8 cellular contexts compared by ENCODE assay signal in the genomic region with DNA sequence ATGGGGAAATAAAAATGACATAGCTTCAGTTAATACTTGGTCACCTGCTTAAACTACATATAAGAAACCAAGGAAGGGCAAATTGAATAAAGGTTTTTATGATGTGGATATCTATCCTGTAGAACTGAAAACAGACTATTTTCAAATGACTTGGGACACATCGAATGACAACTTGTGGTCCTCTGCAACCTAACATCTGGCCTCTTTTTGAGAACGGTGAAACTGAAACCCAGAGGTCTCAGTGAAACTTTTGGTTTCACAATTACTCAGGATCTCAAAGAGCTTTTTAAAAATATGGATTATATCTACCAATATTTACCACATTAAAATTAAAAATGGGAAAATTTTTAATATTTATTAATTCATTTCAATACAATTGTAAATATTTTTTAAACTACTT.
A peak's percentile ranks its signal among the peaks of the same experiment; 100 is the strongest.
DNase-seq lines count a peak whose midpoint lies in the region; ATAC-seq, FAIRE-seq and TF ChIP-seq lines count a peak whose summit lies in the region.

No MANE protein-coding gene starts in this region.

- POLR2A ChIA-PET in CD4-positive, alpha-beta T cell (lab: Charles Lee): interaction anchor here (0.5 to 2.4 kb wide), 2 partner anchors 66 to 118 kb away, joined by 3 to 6 read pairs; a partner anchor contains a TSS
- POLR2A ChIA-PET in GM12878 (lab: Charles Lee): interaction anchor here (0.7 to 1.6 kb wide), 3 partner anchors 10 to 164 kb away, joined by 3 to 5 read pairs (median 5); a partner anchor contains a TSS

- H3K36me3 ChIP-seq in GM12878 (ENCODE audit: control insufficient read depth in 2 of 2, insufficient read depth in 2 of 2, low read length in 1 of 2) (no peaks in the 10 kb centered on the region), tibial artery (no peaks in the 10 kb centered on the region), WERI-Rb-1 (peaks cover 3% of the 10 kb centered on the region; the same call in 1 of the 2 replicates)

- peaks cover 75% of the 10 kb centered on the region for H3K79me2 ChIP-seq in GM12878 (ENCODE audit: control insufficient read depth, insufficient read depth, low read length)

- H3K4me3 Mint-ChIP-seq in CD4-positive, alpha-beta T cell: peak overlapping the region; percentile 59
- H3K4me3 Mint-ChIP-seq in mesothelial cell of epicardium: no peak overlapping the region

- RAD21 ChIA-PET in GM12878 (lab: Charles Lee; ENCODE audit: unreplicated experiment): interaction anchor here (0.9 to 3.6 kb wide), 8 partner anchors 8 to 89 kb away, joined by 3 to 24 read pairs (median 4); a partner anchor contains a TSS

- no peak overlapping the region for H3K27ac ChIP-seq in CD4-positive, alpha-beta T cell (ENCODE audit: low read depth, low read length)
- H3K27ac ChIP-seq in GM12878 (ENCODE audit: control insufficient read depth, insufficient read depth): peak overlapping the region; percentile 81
- H3K27ac ChIP-seq in tibial artery: no peak overlapping the region
- no peak overlapping the region for H3K27ac ChIP-seq in WERI-Rb-1

- in situ Hi-C loops in GM12878 (cut with MboI): no loop called here

- FAIRE-seq in GM12878 (lab: Jason Lieb, UNC): peak; percentile 80

- no peak for TF ChIP-seq CTCF in CD4-positive, alpha-beta T cell (IDR thresholded peaks at IDR 0.05)
- no peak for TF ChIP-seq CTCF in GM12878 (IDR thresholded peaks at IDR 0.05 in 2 of 3, conservative IDR thresholded peaks at IDR 0.05 in 1 of 3; ENCODE audit: control insufficient read depth in 2 of 3, extremely low read depth in 1 of 3, insufficient read depth in 1 of 3, low read depth in 3 of 3, low read length in 3 of 3)
- TF ChIP-seq CTCF in tibial artery (IDR thresholded peaks at IDR 0.05): no peak
- TF ChIP-seq CTCF in WERI-Rb-1 (IDR thresholded peaks at IDR 0.05; ENCODE audit: low read depth, low read length): no peak
- no peak for TF ChIP-seq CTCF in mesothelial cell of epicardium (IDR thresholded peaks at IDR 0.05; ENCODE audit: unreplicated experiment)

- no peak for DNase-seq in CD4-positive, alpha-beta T cell
- DNase-seq in GM12878 (ENCODE audit: low read depth, low spot score) (peak; percentile 79), tibial artery (no peak), left cardiac atrium (no peak), WERI-Rb-1 (no peak), mesothelial cell of epicardium (ENCODE audit: low spot score in 2 of 2, unreplicated experiment in 2 of 2) (no peak)

- H3K27ac Mint-ChIP-seq in CD4-positive, alpha-beta T cell: peak overlapping the region; percentile 22
- no peak overlapping the region for H3K27ac Mint-ChIP-seq in mesothelial cell of epicardium

- H3K36me3 Mint-ChIP-seq in CD4-positive, alpha-beta T cell (ENCODE audit: low read depth): peaks cover 4% of the 10 kb centered on the region
- H3K36me3 Mint-ChIP-seq in mesothelial cell of epicardium: no peaks in the 10 kb centered on the region

- intact Hi-C loops in CD4-positive, alpha-beta T cell (cut with DNase I, micrococcal nuclease): no loop called here
- intact Hi-C loops in GM12878 (cut with micrococcal nuclease; ENCODE audit: unreplicated experiment): no loop called here
- intact Hi-C loops in tibial artery (cut with DNase I; ENCODE audit: low total_unique reads): no loop called here
- intact Hi-C loops in left cardiac atrium (cut with DNase I): no loop called here

- H3K4me2 ChIP-seq in GM12878 (ENCODE audit: control insufficient read depth, insufficient read depth): peak overlapping the region; percentile 56; the same call in 1 of the 2 replicates

- TF ChIP-seq EP300 in GM12878 (IDR thresholded peaks at IDR 0.05; ENCODE audit: borderline replicate concordance in 1 of 2, control insufficient read depth in 1 of 2, low read depth in 2 of 2, low read length in 2 of 2): peak in 1 of 2 experiments; percentile 81; a peak in 2 of 4 replicates

- TF ChIP-seq POLR2A in GM12878 (IDR thresholded peaks at IDR 0.05; ENCODE audit: low read depth, low read length): no peak

- no peaks in the 10 kb centered on the region for H3K27me3 ChIP-seq in CD4-positive, alpha-beta T cell (ENCODE audit: control insufficient read depth, insufficient read depth, low read length)
- H3K27me3 ChIP-seq in GM12878 (replicated peaks in 1 of 2; ENCODE audit: control insufficient read depth in 2 of 2, insufficient read depth in 2 of 2, low read length in 1 of 2) (no peaks in the 10 kb centered on the region), tibial artery (no peaks in the 10 kb centered on the region), WERI-Rb-1 (ENCODE audit: insufficient read depth, low read depth, severe bottlenecking) (no peaks in the 10 kb centered on the region)

- H2AFZ ChIP-seq in GM12878 (ENCODE audit: control insufficient read depth, low read depth, low read length): no peak overlapping the region

- no TSS peak for BruUV-seq in GM12878 (replicated peaks; lab: Mats Ljungman, UMichigan)

- H4K20me1 ChIP-seq in GM12878 (ENCODE audit: control insufficient read depth, insufficient read depth): no peaks in the 10 kb centered on the region

- H3K4me1 ChIP-seq in GM12878 (ENCODE audit: control insufficient read depth, insufficient read depth, low read length) (peaks cover 29% of the 10 kb centered on the region), tibial artery (peaks cover 0 to 44% (median 14%) of the 10 kb centered on the region in 4 donors)

- peaks cover 54% of the 10 kb centered on the region for H3K4me1 Mint-ChIP-seq in CD4-positive, alpha-beta T cell (ENCODE audit: low read depth)
- H3K4me1 Mint-ChIP-seq in mesothelial cell of epicardium: peaks cover 23% of the 10 kb centered on the region

- H3K9me3 Mint-ChIP-seq in CD4-positive, alpha-beta T cell: no peaks in the 10 kb centered on the region
- H3K9me3 Mint-ChIP-seq in mesothelial cell of epicardium: no peaks in the 10 kb centered on the region

- ATAC-seq in CD4-positive, alpha-beta T cell (ENCODE audit: poor library complexity): peak; percentile 34
- ATAC-seq in GM19372 (IDR thresholded peaks at IDR 0.05; ENCODE audit: low read depth, unreplicated experiment) (peak; percentile 77), HG03342 (IDR thresholded peaks at IDR 0.05; ENCODE audit: unreplicated experiment) (peak; percentile 79), GM12878 (peak; percentile 88), left cardiac atrium (no peak)

- 0% methylated on average over 2 of the region's 2 CpGs for WGBS in GM12878 (ENCODE audit: insufficient coverage, insufficient replicate concordance, low lambda C conversion rate, missing lambda C conversion rate)

- no peaks in the 10 kb centered on the region for H3K9me3 ChIP-seq in CD4-positive, alpha-beta T cell (ENCODE audit: control insufficient read depth, low read length)
- H3K9me3 ChIP-seq in GM12878 (replicated peaks; ENCODE audit: control insufficient read depth, insufficient read depth, low read length): no peaks in the 10 kb centered on the region
- H3K9me3 ChIP-seq in tibial artery: no peaks in the 10 kb centered on the region
- H3K9me3 ChIP-seq in WERI-Rb-1 (ENCODE audit: severe bottlenecking): no peaks in the 10 kb centered on the region

- H3K4me3 ChIP-seq in GM12878 (0 out of 2 replicates have a peak overlapping the region, but pooled peaks have one; percentile 28), tibial artery (no peak overlapping the region), WERI-Rb-1 (ENCODE audit: low read depth, low read length) (no peak overlapping the region)

- SMC1A ChIA-PET in GM12878 (lab: Charles Lee; ENCODE audit: uncharacterized antibody, unreplicated experiment): interaction anchor here (1.0 to 4.1 kb wide), 15 partner anchors 9 to 173 kb away, joined by 3 to 31 read pairs (median 5); a partner anchor contains a TSS

- no peak for TF ChIP-seq RAD21 in GM12878 (IDR thresholded peaks at IDR 0.05; ENCODE audit: insufficient read depth, low read depth, low read length)

- H3K9ac ChIP-seq in GM12878 (ENCODE audit: control insufficient read depth, insufficient read depth, low read length): no peak overlapping the region

- no peaks in the 10 kb centered on the region for H3K27me3 Mint-ChIP-seq in CD4-positive, alpha-beta T cell
- H3K27me3 Mint-ChIP-seq in mesothelial cell of epicardium (ENCODE audit: low read depth): no peaks in the 10 kb centered on the region

- CTCF ChIA-PET in CD4-positive, alpha-beta T cell (lab: Charles Lee): no interaction called here
- CTCF ChIA-PET in GM12878 (lab: Yijun Ruan, JAX): interaction anchor here (0.9 kb wide), 1 partner anchor 12 kb away, joined by 3 read pairs; no protein-coding TSS in a partner anchor

TF ChIP-seq in GM12878, 131 proteins besides CTCF, POLR2A, EP300 and RAD21 (continues in another document):
- TF ChIP-seq, protein P1, sequence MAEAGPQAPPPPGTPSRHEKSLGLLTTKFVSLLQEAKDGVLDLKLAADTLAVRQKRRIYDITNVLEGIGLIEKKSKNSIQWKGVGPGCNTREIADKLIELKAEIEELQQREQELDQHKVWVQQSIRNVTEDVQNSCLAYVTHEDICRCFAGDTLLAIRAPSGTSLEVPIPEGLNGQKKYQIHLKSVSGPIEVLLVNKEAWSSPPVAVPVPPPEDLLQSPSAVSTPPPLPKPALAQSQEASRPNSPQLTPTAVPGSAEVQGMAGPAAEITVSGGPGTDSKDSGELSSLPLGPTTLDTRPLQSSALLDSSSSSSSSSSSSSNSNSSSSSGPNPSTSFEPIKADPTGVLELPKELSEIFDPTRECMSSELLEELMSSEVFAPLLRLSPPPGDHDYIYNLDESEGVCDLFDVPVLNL (IDR thresholded peaks at IDR 0.05; ENCODE audit: low read depth, low read length): no peak
- TF ChIP-seq ZSCAN29 (IDR thresholded peaks at IDR 0.05) (no peak), POU2F2 (IDR thresholded peaks at IDR 0.05; ENCODE audit: borderline replicate concordance, low read depth, low read length) (no peak), KDM1A (IDR thresholded peaks at IDR 0.05; ENCODE audit: borderline replicate concordance) (no peak), IRF4 (IDR thresholded peaks at IDR 0.05; ENCODE audit: low read depth, low read length) (peak; percentile 82), CREM (IDR thresholded peaks at IDR 0.05; ENCODE audit: low read depth) (peak; percentile 75), ETV6 (conservative IDR thresholded peaks at IDR 0.05 in 1 of 2, IDR thresholded peaks at IDR 0.05 in 1 of 2; ENCODE audit: borderline replicate concordance in 1 of 2, low read depth in 1 of 2) (peak in 1 of 2 experiments; percentile 48; a peak in 1 of 4 replicates), RCOR1 (conservative IDR thresholded peaks at IDR 0.05; ENCODE audit: low read depth, low read length) (no peak)
- TF ChIP-seq, protein P2, sequence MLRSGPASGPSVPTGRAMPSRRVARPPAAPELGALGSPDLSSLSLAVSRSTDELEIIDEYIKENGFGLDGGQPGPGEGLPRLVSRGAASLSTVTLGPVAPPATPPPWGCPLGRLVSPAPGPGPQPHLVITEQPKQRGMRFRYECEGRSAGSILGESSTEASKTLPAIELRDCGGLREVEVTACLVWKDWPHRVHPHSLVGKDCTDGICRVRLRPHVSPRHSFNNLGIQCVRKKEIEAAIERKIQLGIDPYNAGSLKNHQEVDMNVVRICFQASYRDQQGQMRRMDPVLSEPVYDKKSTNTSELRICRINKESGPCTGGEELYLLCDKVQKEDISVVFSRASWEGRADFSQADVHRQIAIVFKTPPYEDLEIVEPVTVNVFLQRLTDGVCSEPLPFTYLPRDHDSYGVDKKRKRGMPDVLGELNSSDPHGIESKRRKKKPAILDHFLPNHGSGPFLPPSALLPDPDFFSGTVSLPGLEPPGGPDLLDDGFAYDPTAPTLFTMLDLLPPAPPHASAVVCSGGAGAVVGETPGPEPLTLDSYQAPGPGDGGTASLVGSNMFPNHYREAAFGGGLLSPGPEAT (IDR thresholded peaks at IDR 0.05; ENCODE audit: low read depth): peak; percentile 79

Comparison
In these comparisons a context has a peak if more than half of its experiments do, and no peak if none do; other contexts are left out.
1. ATAC-seq: peak in CD4-positive, alpha-beta T cell (single experiment), GM19372 (single experiment), HG03342 (single experiment) and GM12878 (single experiment); none in left cardiac atrium (0 of 2).